ENCODE assay signal across 17 cellular contexts in genomic region chr10:79262959-79263746, GRCh38.
DNase-seq lines count a peak whose midpoint lies in the region; ATAC-seq and TF ChIP-seq lines count a peak whose summit lies in the region.
"Had no signal": no experiment of that assay in that cellular context is flagged by ENCODE, and none has a peak within 500 bp of the region (broad histone marks: within the 10 kb centered on the region; RNA-seq: fewer than 3 reads in every experiment).

No MANE protein-coding gene starts in this region.

- no peak for TF ChIP-seq CTCF in CD14-positive monocyte (IDR thresholded peaks at IDR 0.05)

- H3K27ac ChIP-seq in esophagus (ENCODE audit: low read depth in 2 of 2, low read length in 1 of 2) (peak overlapping the region; percentile 91 to 92), skin epidermis (peak overlapping the region in 11 of 21 experiments; percentile 1 to 86 (median 69))
- H3K27ac ChIP-seq: GM23248, SK-N-MC, testis had no signal

- no peaks in the 10 kb centered on the region for H3K9me3 ChIP-seq in esophagus (ENCODE audit: control insufficient read depth in 2 of 2, insufficient read depth in 1 of 2, low read depth in 1 of 2, low read length in 1 of 2)
- H3K9me3 ChIP-seq: testis had no signal

- no peak for TF ChIP-seq EP300 in Ishikawa (IDR thresholded peaks at IDR 0.05; ENCODE audit: borderline replicate concordance)

- no peak for ATAC-seq in HG02884 (IDR thresholded peaks at IDR 0.05; ENCODE audit: unreplicated experiment)
- ATAC-seq in GM18867 (IDR thresholded peaks at IDR 0.05; ENCODE audit: unreplicated experiment), result no peak
- ATAC-seq: activated naive CD4-positive, alpha-beta T cell treated with anti-CD3 and anti-CD28 coated beads, Interleukin-2, amount 50 U/mL, for 72 hours had no signal

- DNase-seq in CD14-positive monocyte (ENCODE audit: low spot score) (no peak), NCI-H69 (lab: John Stamatoyannopoulos, UW) (no peak)
- DNase-seq: EL, endodermal cell, GM23248, NCI-H1417, NCI-H2171 treated with DMSO at 0.1 percent for 48 hours, NCI-H748 treated with DMSO at 0.1 percent for 48 hours, testis had no signal

- H3K36me3 Mint-ChIP-seq in CD14-positive monocyte, result peaks cover 61 to 78% of the 10 kb centered on the region in 2 donors
- H3K36me3 Mint-ChIP-seq: activated naive CD4-positive, alpha-beta T cell treated with anti-CD3 and anti-CD28 coated beads, Interleukin-2, amount 50 U/mL, for 72 hours had no signal

- peaks cover 31 to 62% of the 10 kb centered on the region in 2 donors for H3K4me1 ChIP-seq in esophagus (ENCODE audit: control insufficient read depth in 2 of 2, insufficient read depth in 2 of 2, low read length in 1 of 2)

- H3K36me3 ChIP-seq in esophagus (ENCODE audit: control insufficient read depth in 2 of 2, insufficient read depth in 2 of 2, low read length in 1 of 2), result peaks cover 0 to 12% of the 10 kb centered on the region in 2 donors

- intact Hi-C loops in CD14-positive monocyte (cut with micrococcal nuclease), result loop anchor here in 1 of 2 donors (10.0 kb wide), 1 partner anchor 508 kb away; no protein-coding TSS in a partner anchor

- no peak for TF ChIP-seq RAD21 in Ishikawa (IDR thresholded peaks at IDR 0.05; ENCODE audit: low read depth)

- H3K27ac Mint-ChIP-seq in CD14-positive monocyte, result peak overlapping the region in 5 of 7 donors; percentile 39 to 99 (median 69)
- H3K27ac Mint-ChIP-seq: activated T-helper 1 cell treated with anti-CD3 and anti-CD28 coated beads, Interleukin-12 subunit alpha, Interleukin-12 subunit beta, Interleukin-2, Interleukin-4 antibody, amounts not matched to agents 30 ng/mL and 10 ng/mL and 1 ng/mL, durations not matched to agents 14 hours and 24 hours and 36 hours had no signal

- WGBS in esophagus, 2 donors, result 81 to 83% methylated on average over 18 of the region's 18 CpGs

- H3K27me3 Mint-ChIP-seq in CD14-positive monocyte (ENCODE audit: low read depth in 3 of 3), result peaks cover 0 to 2% (median 1%) of the 10 kb centered on the region in 3 donors

- no peaks in the 10 kb centered on the region for H3K27me3 ChIP-seq in esophagus (ENCODE audit: control insufficient read depth in 1 of 2, insufficient read depth in 2 of 2, low read length in 2 of 2)
- H3K27me3 ChIP-seq: testis had no signal

- H3K4me3 ChIP-seq in esophagus (ENCODE audit: low read depth in 1 of 2, low read length in 2 of 2) (no peak overlapping the region), skin epidermis (no peak overlapping the region)
- H3K4me3 ChIP-seq: GM23248, SK-N-MC, testis had no signal

- no peak overlapping the region for H3K4me3 Mint-ChIP-seq in CD14-positive monocyte
- H3K4me3 Mint-ChIP-seq: activated T-helper 1 cell treated with anti-CD3 and anti-CD28 coated beads, Interleukin-12 subunit alpha, Interleukin-12 subunit beta, Interleukin-2, Interleukin-4 antibody, amounts not matched to agents 30 ng/mL and 10 ng/mL and 1 ng/mL, durations not matched to agents 14 hours and 24 hours and 36 hours; endodermal cell had no signal

- peaks cover 74% of the 10 kb centered on the region for H3K4me1 Mint-ChIP-seq in CD14-positive monocyte

- H3K9me3 Mint-ChIP-seq in CD14-positive monocyte, result no peaks in the 10 kb centered on the region
- H3K9me3 Mint-ChIP-seq: activated naive CD4-positive, alpha-beta T cell treated with anti-CD3 and anti-CD28 coated beads, Interleukin-2, amount 50 U/mL, for 72 hours; activated T-helper 1 cell treated with anti-CD3 and anti-CD28 coated beads, Interleukin-12 subunit alpha, Interleukin-12 subunit beta, Interleukin-2, Interleukin-4 antibody, amounts not matched to agents 30 ng/mL and 10 ng/mL and 1 ng/mL, durations not matched to agents 14 hours and 24 hours and 36 hours; endodermal cell had no signal

TF ChIP-seq in Ishikawa, 13 proteins besides CTCF, POLR2A, EP300 and RAD21:
- TF ChIP-seq, protein P1, sequence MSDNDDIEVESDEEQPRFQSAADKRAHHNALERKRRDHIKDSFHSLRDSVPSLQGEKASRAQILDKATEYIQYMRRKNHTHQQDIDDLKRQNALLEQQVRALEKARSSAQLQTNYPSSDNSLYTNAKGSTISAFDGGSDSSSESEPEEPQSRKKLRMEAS (IDR thresholded peaks at IDR 0.05), result peak; percentile 49
- TF ChIP-seq NFIC (IDR thresholded peaks at IDR 0.05) (no peak), YY1 (IDR thresholded peaks at IDR 0.05; ENCODE audit: low read depth) (no peak)
